ENCODE assay signal across 8 cellular contexts in the genomic region with DNA sequence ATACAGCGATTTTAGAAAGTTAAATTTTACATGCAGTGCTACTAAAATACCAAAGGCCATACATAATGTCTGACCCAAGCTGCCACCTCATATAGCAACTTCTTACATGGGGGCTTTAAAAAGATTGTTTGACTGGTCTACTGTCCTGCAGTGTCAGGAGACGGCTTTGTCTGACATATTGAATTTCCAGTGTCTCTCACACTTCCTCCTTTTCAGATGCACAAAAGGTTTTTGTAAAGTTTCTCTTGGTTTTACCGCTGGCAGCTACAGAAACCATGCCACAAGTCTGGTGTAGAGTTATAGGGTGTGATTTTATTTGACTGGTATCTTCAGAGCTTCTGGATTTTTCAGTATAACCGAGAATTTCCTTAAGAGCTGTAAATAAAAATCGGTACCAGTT. TPM values are rescaled to one million over a fixed set of nuclear protein-coding genes. Genes with fewer than 3 reads are reported as not detected.
DNase-seq lines count a peak whose midpoint lies in the region; ATAC-seq and TF ChIP-seq lines count a peak whose summit lies in the region.

No MANE protein-coding gene starts in this region.

- POLR2A ChIA-PET in PC-3 (lab: Charles Lee; ENCODE audit: unreplicated experiment): interaction anchor here (0.6 to 1.7 kb wide), 2 partner anchors 82 to 163 kb away, joined by 3 to 4 read pairs; no protein-coding TSS in a partner anchor

- peaks cover 12% of the 10 kb centered on the region; the same call in 1 of the 2 replicates for H4K20me1 ChIP-seq in PC-3 (ENCODE audit: low read length)

- no peak overlapping the region for H2AFZ ChIP-seq in PC-3 (ENCODE audit: low read length)

- H3K4me2 ChIP-seq in PC-3 (ENCODE audit: low read length): peak overlapping the region; percentile 83

- DNase-seq in PC-3: no peak
- DNase-seq in epithelial cell of prostate (ENCODE audit: low read depth, low spot score): no peak
- DNase-seq in retinal pigment epithelial cell (ENCODE audit: low read depth): no peak
- DNase-seq in SHP77 treated with DMSO at 0.1 percent for 48 hours (lab: John Stamatoyannopoulos, UW): no peak

- peaks cover 42% of the 10 kb centered on the region for H3K79me2 ChIP-seq in PC-3 (ENCODE audit: low read length)

- no peaks in the 10 kb centered on the region for H3K9me3 ChIP-seq in ES-I3 (ENCODE audit: control insufficient read depth, insufficient read depth, low read length)
- H3K9me3 ChIP-seq in PC-3 (ENCODE audit: low read length): no peaks in the 10 kb centered on the region

- H3K27ac ChIP-seq in PC-3 (ENCODE audit: low read length): no peak overlapping the region
- H3K27ac ChIP-seq in epithelial cell of prostate: peak overlapping the region; percentile 87

- H3K36me3 ChIP-seq in ES-I3 (ENCODE audit: insufficient read depth, low read length) (no peaks in the 10 kb centered on the region), PC-3 (ENCODE audit: low read depth, low read length) (0 out of 2 replicates have a peak, but pooled peaks cover 4% of the 10 kb centered on the region)

- intact Hi-C loops in PC-3 (cut with micrococcal nuclease): no loop called here

- H3K4me3 ChIP-seq in PC-3 (ENCODE audit: low read length): peak overlapping the region; percentile 67
- H3K4me3 ChIP-seq in retinal pigment epithelial cell (ENCODE audit: low read length): peak overlapping the region; percentile 51

- H3K27me3 ChIP-seq in PC-3 (ENCODE audit: low read length): no peaks in the 10 kb centered on the region

- CTCF ChIA-PET in PC-3 (lab: Charles Lee): no interaction called here

- TSS peak; percentile 14 for BruUV-seq in PC-3 (replicated peaks; lab: Mats Ljungman, UMichigan)

- H3F3A ChIP-seq in PC-3 (ENCODE audit: low read length, unreplicated experiment): no peaks in the 10 kb centered on the region

- no peak for TF ChIP-seq CTCF in PC-3 (conservative IDR thresholded peaks at IDR 0.05; ENCODE audit: low read depth, low read length)
- no peak for TF ChIP-seq CTCF in retinal pigment epithelial cell (conservative IDR thresholded peaks at IDR 0.05; ENCODE audit: low read depth, low read length)

- H3K4me1 ChIP-seq in ES-I3 (ENCODE audit: insufficient read depth, low read length) (peaks cover 13% of the 10 kb centered on the region), PC-3 (ENCODE audit: insufficient read depth, low read length) (peaks cover 34% of the 10 kb centered on the region)

- H3K9me2 ChIP-seq in PC-3 (replicated peaks; ENCODE audit: low read length): no peaks in the 10 kb centered on the region

- peak overlapping the region; percentile 89 for H3K9ac ChIP-seq in ES-I3 (ENCODE audit: low read depth, low read length)
- peak overlapping the region; percentile 69 for H3K9ac ChIP-seq in PC-3 (ENCODE audit: low read length)

- ATAC-seq in PC-3 (no peak), GM21515 (IDR thresholded peaks at IDR 0.05; ENCODE audit: unreplicated experiment) (no peak), GM21717 (IDR thresholded peaks at IDR 0.05; ENCODE audit: unreplicated experiment) (no peak), HG02852 (IDR thresholded peaks at IDR 0.05; ENCODE audit: unreplicated experiment) (no peak)

RNA-seq across cellular contexts. Expression of a gene that starts 1.1 kb away (rescaled TPM):
- 25.2 and 34.5 TPM in 2 replicates for total RNA-seq in PC-3 (2014; rRNA removed)
